8 cellular contexts compared by ENCODE assay signal in genomic region chr6:99603421-99604160, GRCh38. TPM values are rescaled to one million over a fixed set of nuclear protein-coding genes. Genes with fewer than 3 reads are reported as not detected.
DNase-seq lines count a peak whose midpoint lies in the region; ATAC-seq and TF ChIP-seq lines count a peak whose summit lies in the region.

No MANE protein-coding gene starts in this region.

- no peaks in the 10 kb centered on the region for H3K36me3 ChIP-seq in right atrium auricular region

- DNase-seq in NCI-H526 (lab: John Stamatoyannopoulos, UW): peak; percentile 27 to 85
- no peak for DNase-seq in NCI-H526 treated with DMSO at 0.1 percent for 48 hours (lab: John Stamatoyannopoulos, UW)
- peak; percentile 72 for DNase-seq in activated CD8-positive, alpha-beta memory T cell treated with anti-CD3 and anti-CD28 coated beads, Interleukin-2, amount 50 U/mL, for 48 hours
- no peak for DNase-seq in right atrium auricular region (ENCODE audit: low spot score)
- DNase-seq in Ammon's horn (ENCODE audit: low spot score): no peak

- peaks cover 0 to 37% of the 10 kb centered on the region in 2 donors for H3K4me1 ChIP-seq in right atrium auricular region

- H3K4me3 ChIP-seq in right atrium auricular region: peak overlapping the region; percentile 11 to 33
- H3K4me3 ChIP-seq in skin epidermis: peak overlapping the region; percentile 12 to 32 (median 18)

- peak; percentile 46 for ATAC-seq in HG02852 (IDR thresholded peaks at IDR 0.05; ENCODE audit: unreplicated experiment)
- ATAC-seq in HG03378 (IDR thresholded peaks at IDR 0.05; ENCODE audit: unreplicated experiment): no peak

- TF ChIP-seq CTCF in right atrium auricular region (IDR thresholded peaks at IDR 0.05): no peak

- no peaks in the 10 kb centered on the region for H3K9me3 ChIP-seq in right atrium auricular region

- H3K27ac ChIP-seq in right atrium auricular region (no peak overlapping the region), skin epidermis (no peak overlapping the region)

- peaks cover 69 to 78% of the 10 kb centered on the region in 2 donors for H3K27me3 ChIP-seq in right atrium auricular region

RNA-seq across cellular contexts. Expression of gene PRDM13, which starts 3.0 kb away (rescaled TPM):
- total RNA-seq in right atrium auricular region: not detected

RNA-seq across cellular contexts. Expression of gene CCNC, which starts 35.1 kb away (rescaled TPM):
- 10 to 100 TPM; 17.6 to 23.1 TPM for total RNA-seq in right atrium auricular region

Comparison
In these comparisons a context has a peak if more than half of its experiments do, and no peak if none do; other contexts are left out.
1. DNase-seq: peak in NCI-H526 (2 of 2) and activated CD8-positive, alpha-beta memory T cell treated with anti-CD3 and anti-CD28 coated beads, Interleukin-2, amount 50 U/mL, for 48 hours (single experiment); none in NCI-H526 treated with DMSO at 0.1 percent for 48 hours (single experiment), right atrium auricular region (single experiment) and Ammon's horn (single experiment).